ENCODE assay signal across 1 cellular context in the genomic region with DNA sequence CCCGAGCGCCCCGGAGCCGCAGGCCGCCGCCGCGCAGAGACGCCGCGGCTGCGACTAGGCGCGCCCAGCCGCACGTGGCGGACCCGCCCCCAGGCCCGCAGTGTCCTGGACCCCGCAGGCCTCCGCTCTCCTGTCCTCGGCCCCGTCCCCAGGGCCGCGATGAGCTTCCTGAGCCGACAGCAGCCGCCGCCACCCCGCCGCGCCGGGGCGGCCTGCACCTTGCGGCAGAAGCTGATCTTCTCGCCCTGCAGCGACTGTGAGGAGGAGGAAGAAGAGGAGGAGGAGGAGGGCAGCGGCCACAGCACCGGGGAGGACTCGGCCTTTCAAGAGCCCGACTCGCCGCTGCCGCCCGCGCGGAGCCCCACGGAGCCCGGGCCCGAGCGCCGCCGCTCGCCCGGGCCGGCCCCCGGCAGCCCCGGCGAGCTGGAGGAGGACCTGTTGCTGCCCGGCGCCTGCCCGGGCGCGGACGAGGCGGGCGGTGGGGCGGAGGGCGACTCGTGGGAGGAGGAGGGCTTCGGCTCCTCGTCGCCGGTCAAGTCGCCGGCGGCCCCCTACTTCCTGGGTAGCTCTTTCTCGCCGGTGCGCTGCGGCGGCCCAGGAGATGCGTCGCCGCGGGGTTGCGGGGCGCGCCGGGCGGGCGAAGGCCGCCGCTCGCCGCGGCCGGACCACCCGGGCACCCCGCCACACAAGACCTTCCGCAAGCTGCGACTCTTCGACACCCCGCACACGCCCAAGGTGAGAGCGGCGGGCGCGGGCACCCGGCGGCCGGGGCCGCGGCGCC.
TF ChIP-seq lines count a peak whose summit lies in the region.

No MANE protein-coding gene starts in this region.

TF ChIP-seq in IMR-90, 13 proteins besides CTCF, POLR2A, EP300 and RAD21 (continued from another document):
- TF ChIP-seq ELK1 (IDR thresholded peaks at IDR 0.05; ENCODE audit: borderline replicate concordance, low read depth, low read length) (no peak), MAZ (IDR thresholded peaks at IDR 0.05; ENCODE audit: borderline replicate concordance, low read depth, low read length) (no peak), FOS (IDR thresholded peaks at IDR 0.05; ENCODE audit: low read depth, low read length) (no peak), NFE2L2 (IDR thresholded peaks at IDR 0.05; ENCODE audit: low read depth, low read length) (no peak), RCOR1 (IDR thresholded peaks at IDR 0.05; ENCODE audit: insufficient replicate concordance, low read length) (no peak), MAFK (IDR thresholded peaks at IDR 0.05; ENCODE audit: low read depth, low read length) (no peak)
